In genomic region chr5:168332042-168332441, GRCh38 we compare ENCODE assay signal across 21 cellular contexts. TPM values are rescaled to one million over a fixed set of nuclear protein-coding genes. Genes with fewer than 3 reads are reported as not detected.
DNase-seq lines count a peak whose midpoint lies in the region; ATAC-seq, FAIRE-seq and TF ChIP-seq lines count a peak whose summit lies in the region.
"Had no signal": no experiment of that assay in that cellular context is flagged by ENCODE, and none has a peak within 500 bp of the region (broad histone marks: within the 10 kb centered on the region; RNA-seq: fewer than 3 reads in every experiment).

No MANE protein-coding gene starts in this region.

- H3K36me3 Mint-ChIP-seq in Calu3 (ENCODE audit: insufficient read depth, unreplicated experiment) = peaks cover 21% of the 10 kb centered on the region
- H3K36me3 Mint-ChIP-seq: CD8-positive, alpha-beta memory T cell had no signal

- H3K9me2 ChIP-seq in MM.1S (replicated peaks; ENCODE audit: insufficient read depth, low read length) = no peaks in the 10 kb centered on the region

- H3K27me3 Mint-ChIP-seq in Calu3 (ENCODE audit: unreplicated experiment) = no peaks in the 10 kb centered on the region

- CTCF ChIA-PET in Calu3 (lab: Charles Lee) = interaction anchor here (0.7 to 1.5 kb wide), 6 partner anchors 10 to 86 kb away, joined by 3 to 8 read pairs (median 3); no protein-coding TSS in a partner anchor

- no peak overlapping the region for H3K4me3 ChIP-seq in MM.1S (ENCODE audit: low read length)
- no peak overlapping the region for H3K4me3 ChIP-seq in bronchial epithelial cell (ENCODE audit: low read depth, low read length)
- H3K4me3 ChIP-seq in kidney (ENCODE audit: low read length in 2 of 2) = no peak overlapping the region
- H3K4me3 ChIP-seq: SJSA1 had no signal

- H3K79me2 ChIP-seq in MM.1S (ENCODE audit: low read length) = peaks cover 78% of the 10 kb centered on the region

- H3K27ac Mint-ChIP-seq in Calu3 (ENCODE audit: unreplicated experiment) = peak overlapping the region; percentile 65
- H3K27ac Mint-ChIP-seq: CD8-positive, alpha-beta memory T cell; IgD-negative memory B cell had no signal

- H3K4me3 Mint-ChIP-seq in Calu3 (ENCODE audit: low read depth, unreplicated experiment) = no peak overlapping the region
- H3K4me3 Mint-ChIP-seq: CD8-positive, alpha-beta memory T cell; H9; IgD-negative memory B cell had no signal

- peaks cover 79% of the 10 kb centered on the region for H3K4me1 Mint-ChIP-seq in Calu3 (ENCODE audit: low read depth, unreplicated experiment)
- H3K4me1 Mint-ChIP-seq: CD8-positive, alpha-beta memory T cell had no signal

- intact Hi-C loops in Calu3 (cut with micrococcal nuclease; ENCODE audit: unreplicated experiment) (no loop called here), kidney (cut with DNase I) (no loop called here), sciatic nerve (cut with DNase I) (no loop called here)

- H3K9me3 Mint-ChIP-seq in Calu3 (ENCODE audit: low read depth, unreplicated experiment) = no peaks in the 10 kb centered on the region
- H3K9me3 Mint-ChIP-seq: H9 had no signal

- no peak for FAIRE-seq in bronchial epithelial cell (lab: Jason Lieb, UNC)
- FAIRE-seq in kidney (lab: Jason Lieb, UNC) = no peak
- FAIRE-seq: G401.6 had no signal

- TF ChIP-seq CTCF in Calu3 (IDR thresholded peaks at IDR 0.05; ENCODE audit: unreplicated experiment) (no peak), MM.1S (IDR thresholded peaks at IDR 0.05; ENCODE audit: low read length) (no peak), bronchial epithelial cell (IDR thresholded peaks at IDR 0.05; ENCODE audit: insufficient read depth, low read length, severe bottlenecking) (no peak), kidney (IDR thresholded peaks at IDR 0.05; ENCODE audit: borderline replicate concordance, extremely low read depth, insufficient read depth) (no peak)

- BruUV-seq in Calu3 (replicated peaks; lab: Mats Ljungman, UMichigan) = no TSS peak

- H3K9me3 ChIP-seq in MM.1S (replicated peaks; ENCODE audit: insufficient read depth, low read length) (no peaks in the 10 kb centered on the region), kidney (ENCODE audit: control insufficient read depth in 1 of 2, low read length in 2 of 2) (no peaks in the 10 kb centered on the region)
- H3K9me3 ChIP-seq: SJSA1 had no signal

- peaks cover 18% of the 10 kb centered on the region for H3F3A ChIP-seq in MM.1S (ENCODE audit: insufficient read depth, low read length)

- ATAC-seq in sciatic nerve = no peak
- ATAC-seq in GM18498 (IDR thresholded peaks at IDR 0.05; ENCODE audit: unreplicated experiment) = no peak

- H3K27me3 ChIP-seq in MM.1S (replicated peaks; ENCODE audit: insufficient read depth, low read length) (no peaks in the 10 kb centered on the region), bronchial epithelial cell (ENCODE audit: control insufficient read depth, insufficient read depth, low read length) (no peaks in the 10 kb centered on the region)
- H3K27me3 ChIP-seq: SJSA1 had no signal

- no peak overlapping the region for H2AFZ ChIP-seq in MM.1S (ENCODE audit: low read length)

- DNase-seq in Calu3 (no peak), MM.1S (peak; percentile 9), bronchial epithelial cell (ENCODE audit: low read depth) (peak; percentile 46), renal cortical epithelial cell (ENCODE audit: low read depth) (peak; percentile 63), kidney (no peak), sciatic nerve (ENCODE audit: low spot score) (no peak)
- DNase-seq: ACHN; C1 segment of cervical spinal cord; CD8-positive, alpha-beta memory T cell; H9; Karpas-422; NCI-H1092 treated with DMSO at 0.1 percent for 48 hours; NCI-H146; NCI-H2081; NCI-H510A treated with DMSO at 0.1 percent for 48 hours; NCI-H774; OCI-M1 had no signal

- H3K9ac ChIP-seq in MM.1S (ENCODE audit: low read length) = no peak overlapping the region
- no peak overlapping the region for H3K9ac ChIP-seq in kidney (ENCODE audit: low read length in 2 of 2)

- no peak overlapping the region for H3K4me2 ChIP-seq in MM.1S (ENCODE audit: low read depth, low read length)

- H3K36me3 ChIP-seq in MM.1S (replicated peaks; ENCODE audit: insufficient read depth, low read length) = no peaks in the 10 kb centered on the region
- H3K36me3 ChIP-seq in bronchial epithelial cell (ENCODE audit: control insufficient read depth, insufficient read depth, low read length) = no peaks in the 10 kb centered on the region
- no peaks in the 10 kb centered on the region for H3K36me3 ChIP-seq in kidney (ENCODE audit: control insufficient read depth in 1 of 2, insufficient read depth in 2 of 2, low read length in 2 of 2)
- H3K36me3 ChIP-seq: SJSA1 had no signal

- H3K27ac ChIP-seq in MM.1S (ENCODE audit: low read length) = peak overlapping the region; percentile 12; the same call in 1 of the 2 replicates
- peak overlapping the region in 1 of 2 donors; percentile 35 for H3K27ac ChIP-seq in kidney (ENCODE audit: low read depth in 2 of 2, low read length in 2 of 2)
- H3K27ac ChIP-seq: SJSA1 had no signal

- H4K20me1 ChIP-seq in MM.1S (ENCODE audit: insufficient read depth, low read length) = no peaks in the 10 kb centered on the region

- H3K4me1 ChIP-seq in MM.1S (ENCODE audit: low read length) (peaks cover 26% of the 10 kb centered on the region), kidney (ENCODE audit: control insufficient read depth in 1 of 2, insufficient read depth in 1 of 2, low read depth in 1 of 2, low read length in 2 of 2) (peaks cover 34 to 37% of the 10 kb centered on the region in 2 donors)

RNA-seq across cellular contexts. Expression of gene WWC1, which starts 40.6 kb away (rescaled TPM):
- total RNA-seq in Calu3 (2022) (190 TPM in 2 replicates), bronchial epithelial cell (20.8 and 23.2 TPM in 2 replicates), renal cortical epithelial cell (173 and 319 TPM in 2 replicates), kidney (174 TPM), sciatic nerve (2.1 TPM)
- polyA plus RNA-seq in kidney (ENCODE audit: insufficient read depth, low read depth, low replicate concordance) = 74.4 TPM

Comparison
In these comparisons a context has a peak if more than half of its experiments do, and no peak if none do; other contexts are left out.
1. DNase-seq: peak in MM.1S (single experiment), bronchial epithelial cell (single experiment) and renal cortical epithelial cell (single experiment); none in Calu3 (single experiment), kidney (single experiment) and sciatic nerve (single experiment).